ENCODE assay signal across 14 cellular contexts in the genomic region with DNA sequence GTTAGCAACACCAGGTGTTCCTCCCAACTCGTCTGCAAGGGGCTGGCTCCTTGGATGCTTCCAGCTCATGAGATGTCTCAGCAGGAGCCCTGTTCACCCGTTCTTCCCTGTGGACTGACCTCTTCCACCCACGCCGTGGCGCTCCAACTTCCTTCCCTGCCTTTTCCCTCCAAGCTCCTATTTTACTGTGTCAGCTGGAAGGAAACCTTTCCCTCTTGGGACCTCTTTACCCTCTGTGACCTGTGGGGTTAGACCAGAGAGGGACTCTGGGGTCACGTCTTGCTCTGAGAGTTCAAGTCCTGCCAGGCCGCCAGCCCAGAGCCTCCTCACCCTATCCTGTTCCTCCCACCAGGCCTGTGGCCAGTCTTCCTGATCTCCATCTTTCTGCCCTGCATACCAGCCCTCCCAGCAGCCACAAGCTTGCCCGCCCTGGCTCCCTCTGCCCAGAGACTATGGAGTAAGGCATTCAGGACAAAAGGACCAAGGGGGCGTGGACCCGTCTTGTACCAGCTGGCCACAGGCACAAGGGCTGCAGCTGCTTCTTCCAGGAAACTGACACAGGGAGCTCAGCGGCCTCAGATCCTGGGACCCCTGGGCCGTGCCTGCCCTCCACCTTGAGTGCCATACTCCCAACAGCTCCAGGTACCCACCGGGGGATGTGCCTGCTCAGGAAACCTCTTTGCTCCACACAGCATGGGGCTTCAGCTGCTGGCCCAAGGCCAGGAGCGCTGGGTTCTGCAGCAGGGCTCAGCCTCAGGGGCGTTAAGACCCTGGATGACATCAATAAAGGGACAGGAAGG. TPM values are rescaled to one million over a fixed set of nuclear protein-coding genes. Genes with fewer than 3 reads are reported as not detected.
DNase-seq lines count a peak whose midpoint lies in the region; ATAC-seq and TF ChIP-seq lines count a peak whose summit lies in the region.
"Had no signal": no experiment of that assay in that cellular context is flagged by ENCODE, and none has a peak within 500 bp of the region (broad histone marks: within the 10 kb centered on the region; RNA-seq: fewer than 3 reads in every experiment).

No MANE protein-coding gene starts in this region.

- ATAC-seq in RWPE2 (ENCODE audit: low read depth) (no peak), GM19035 (IDR thresholded peaks at IDR 0.05; ENCODE audit: unreplicated experiment) (no peak), esophagus mucosa (no peak), GM21447 (IDR thresholded peaks at IDR 0.05; ENCODE audit: unreplicated experiment) (no peak)

- H3K4me2 ChIP-seq in BLaER1 treated with 17β-estradiol and CSF1 and Interleukin-3, amounts not matched to agents 10 nM and 100 nM: peak overlapping the region; percentile 92 to 99 (median 96)

- H3K9me3 Mint-ChIP-seq in endodermal cell: no peaks in the 10 kb centered on the region

- H3K4me3 Mint-ChIP-seq in endodermal cell: no peak overlapping the region

- peaks cover 14% of the 10 kb centered on the region for H3K36me3 Mint-ChIP-seq in endodermal cell (ENCODE audit: low read depth)

- WGBS in endodermal cell (ENCODE audit: insufficient coverage in 1 of 2, insufficient read length in 1 of 2), 2 experiments: 88 to 92% methylated on average over 10 to 15 of the region's 15 CpGs

- H3K36me3 ChIP-seq in BLaER1 treated with 17β-estradiol and CSF1 and Interleukin-3, amounts not matched to agents 10 nM and 100 nM: peaks cover 0 to 64% (median 31%) of the 10 kb centered on the region in 11 experiments; a peak in 14 of 22 replicates
- peaks cover 54% of the 10 kb centered on the region for H3K36me3 ChIP-seq in RWPE2 (ENCODE audit: low read depth)
- H3K36me3 ChIP-seq in endodermal cell (ENCODE audit: control insufficient read depth, insufficient read depth, low read length): peaks cover 20% of the 10 kb centered on the region
- no peaks in the 10 kb centered on the region for H3K36me3 ChIP-seq in effector memory CD4-positive, alpha-beta T cell (ENCODE audit: control insufficient read depth, insufficient read depth, low read length)

- no peak for TF ChIP-seq CTCF in 22Rv1 (IDR thresholded peaks at IDR 0.05)
- TF ChIP-seq CTCF in RWPE2 (IDR thresholded peaks at IDR 0.05; ENCODE audit: poor library complexity, severe bottlenecking): no peak
- TF ChIP-seq CTCF in endodermal cell (conservative IDR thresholded peaks at IDR 0.05): no peak

- peaks cover 72 to 91% (median 88%) of the 10 kb centered on the region in 10 experiments for H3K4me1 ChIP-seq in BLaER1 treated with 17β-estradiol and CSF1 and Interleukin-3, amounts not matched to agents 10 nM and 100 nM
- H3K4me1 ChIP-seq in RWPE2 (ENCODE audit: insufficient read depth, poor library complexity, severe bottlenecking): no peaks in the 10 kb centered on the region
- peaks cover 14% of the 10 kb centered on the region for H3K4me1 ChIP-seq in endodermal cell (ENCODE audit: control insufficient read depth, insufficient read depth, low read length)
- peaks cover 19% of the 10 kb centered on the region for H3K4me1 ChIP-seq in effector memory CD4-positive, alpha-beta T cell (ENCODE audit: control insufficient read depth, insufficient read depth, low read length, poor library complexity, severe bottlenecking)

- no peak for DNase-seq in RWPE2 (ENCODE audit: low spot score)
- DNase-seq in endodermal cell: no peak
- no peak for DNase-seq in effector memory CD4-positive, alpha-beta T cell
- DNase-seq: mesendoderm, retina, T-helper 9 cell had no signal

- H3K27ac ChIP-seq in 22Rv1 (peak overlapping the region; percentile 99), RWPE2 (ENCODE audit: poor library complexity, severe bottlenecking) (peak overlapping the region; percentile 8), endodermal cell (ENCODE audit: low read depth, low read length) (no peak overlapping the region)
- peak overlapping the region in 7 of 11 experiments; percentile 25 to 66 (median 55); a peak in 11 of 22 replicates for H3K27ac ChIP-seq in BLaER1 treated with 17β-estradiol and CSF1 and Interleukin-3, amounts not matched to agents 10 nM and 100 nM
- no peak overlapping the region for H3K27ac ChIP-seq in effector memory CD4-positive, alpha-beta T cell (ENCODE audit: insufficient read depth, low read length, poor library complexity, severe bottlenecking)

- H3K27ac Mint-ChIP-seq in endodermal cell: peak overlapping the region; percentile 44

- H3K9me3 ChIP-seq in BLaER1 treated with 17β-estradiol and CSF1 and Interleukin-3, amounts not matched to agents 10 nM and 100 nM (replicated peaks in 1 of 11): no peaks in the 10 kb centered on the region
- H3K9me3 ChIP-seq in RWPE2 (ENCODE audit: severe bottlenecking) (no peaks in the 10 kb centered on the region), endodermal cell (ENCODE audit: control insufficient read depth, low read length) (no peaks in the 10 kb centered on the region)
- H3K9me3 ChIP-seq in effector memory CD4-positive, alpha-beta T cell (ENCODE audit: control insufficient read depth, low read length): no peaks in the 10 kb centered on the region

- peaks cover 39 to 96% (median 86%) of the 10 kb centered on the region in 11 experiments for H4K20me1 ChIP-seq in BLaER1 treated with 17β-estradiol and CSF1 and Interleukin-3, amounts not matched to agents 10 nM and 100 nM

- H3K4me3 ChIP-seq in BLaER1 treated with 17β-estradiol and CSF1 and Interleukin-3, amounts not matched to agents 10 nM and 100 nM: peak overlapping the region in 8 of 10 experiments; percentile 77 to 98 (median 94); a peak in 15 of 20 replicates
- H3K4me3 ChIP-seq in RWPE2 (ENCODE audit: severe bottlenecking) (no peak overlapping the region), endodermal cell (ENCODE audit: low read length) (no peak overlapping the region)
- no peak overlapping the region for H3K4me3 ChIP-seq in effector memory CD4-positive, alpha-beta T cell (ENCODE audit: insufficient read depth, low read depth, low read length, poor library complexity, severe bottlenecking)

- peaks cover 16% of the 10 kb centered on the region for H3K27me3 Mint-ChIP-seq in endodermal cell (ENCODE audit: insufficient read depth)

- no peaks in the 10 kb centered on the region for H3K27me3 ChIP-seq in BLaER1 treated with 17β-estradiol and CSF1 and Interleukin-3, amounts not matched to agents 10 nM and 100 nM
- H3K27me3 ChIP-seq in RWPE2 (ENCODE audit: insufficient read depth, poor library complexity, severe bottlenecking): no peaks in the 10 kb centered on the region
- H3K27me3 ChIP-seq in endodermal cell (ENCODE audit: control insufficient read depth, insufficient read depth, low read length, poor library complexity, severe bottlenecking): no peaks in the 10 kb centered on the region
- peaks cover 16% of the 10 kb centered on the region for H3K27me3 ChIP-seq in effector memory CD4-positive, alpha-beta T cell (replicated peaks; ENCODE audit: control insufficient read depth, insufficient read depth, low read length, poor library complexity, severe bottlenecking)

- peak overlapping the region in 9 of 11 experiments; percentile 83 to 92 (median 88); a peak in 17 of 22 replicates for H3K9ac ChIP-seq in BLaER1 treated with 17β-estradiol and CSF1 and Interleukin-3, amounts not matched to agents 10 nM and 100 nM
- H3K9ac ChIP-seq in endodermal cell (ENCODE audit: extremely low read depth, low read length, poor library complexity, severe bottlenecking): no peak overlapping the region

- H3K4me1 Mint-ChIP-seq in endodermal cell: peaks cover 4% of the 10 kb centered on the region

RNA-seq across cellular contexts. Expression of a gene that starts 3.0 kb away (rescaled TPM):
- total RNA-seq in endodermal cell (10 to 100 TPM; 30.5 to 32.0 TPM), esophagus mucosa (11.1 TPM)
- polyA plus RNA-seq in endodermal cell (2013, experiment 1 of 2): 26.0 TPM
- polyA plus RNA-seq in endodermal cell (2013, experiment 2 of 2): 23.2 TPM

RNA-seq across cellular contexts. Expression of a gene that starts 8.1 kb away (rescaled TPM):
- total RNA-seq in endodermal cell (100 to 1,000 TPM in 1 of 2 donors, 10 to 100 TPM in 1; 88.5 to 101 TPM), esophagus mucosa (16.9 TPM)
- polyA plus RNA-seq in endodermal cell (2013, experiment 1 of 2): 42.5 TPM
- 36.6 TPM for polyA plus RNA-seq in endodermal cell (2013, experiment 2 of 2)

RNA-seq across cellular contexts. Expression of a gene that starts 8.1 kb away (rescaled TPM):
- total RNA-seq in endodermal cell (1 to 10 TPM; 5.0 to 8.4 TPM), esophagus mucosa (1.3 TPM)
- 2.5 TPM for polyA plus RNA-seq in endodermal cell (2013, experiment 1 of 2)
- polyA plus RNA-seq in endodermal cell (2013, experiment 2 of 2): 3.9 TPM

RNA-seq across cellular contexts. Expression of a gene that starts 40.5 kb away (rescaled TPM):
- total RNA-seq in endodermal cell: under 1 TPM in 1 of 2 donors, not detected in 1; 0.18 TPM
- polyA plus RNA-seq in endodermal cell (2013, experiment 1 of 2): not detected
- 0.12 TPM for polyA plus RNA-seq in endodermal cell (2013, experiment 2 of 2)
- not detected for total RNA-seq in esophagus mucosa
- total RNA-seq: HT1080, temporal lobe had no signal

RNA-seq across cellular contexts. Expression of a gene that starts 45.8 kb away (rescaled TPM):
- 100 to 1,000 TPM; 404 to 572 TPM for total RNA-seq in endodermal cell
- polyA plus RNA-seq in endodermal cell (2013, experiment 1 of 2): 135 TPM
- 120 TPM for polyA plus RNA-seq in endodermal cell (2013, experiment 2 of 2)
- total RNA-seq in esophagus mucosa: not detected
- total RNA-seq: bronchial epithelial cell, HT1080 had no signal

Comparison
In these comparisons a context has a peak if more than half of its experiments do, and no peak if none do; other contexts are left out.
1. H3K27ac ChIP-seq: peak in 22Rv1 (single experiment), BLaER1 treated with 17β-estradiol and CSF1 and Interleukin-3, amounts not matched to agents 10 nM and 100 nM (7 of 11) and RWPE2 (single experiment); none in endodermal cell (single experiment) and effector memory CD4-positive, alpha-beta T cell (single experiment).
2. H3K4me3 ChIP-seq: peak in BLaER1 treated with 17β-estradiol and CSF1 and Interleukin-3, amounts not matched to agents 10 nM and 100 nM (8 of 10); none in RWPE2 (single experiment), endodermal cell (single experiment) and effector memory CD4-positive, alpha-beta T cell (single experiment).